In the genomic region with DNA sequence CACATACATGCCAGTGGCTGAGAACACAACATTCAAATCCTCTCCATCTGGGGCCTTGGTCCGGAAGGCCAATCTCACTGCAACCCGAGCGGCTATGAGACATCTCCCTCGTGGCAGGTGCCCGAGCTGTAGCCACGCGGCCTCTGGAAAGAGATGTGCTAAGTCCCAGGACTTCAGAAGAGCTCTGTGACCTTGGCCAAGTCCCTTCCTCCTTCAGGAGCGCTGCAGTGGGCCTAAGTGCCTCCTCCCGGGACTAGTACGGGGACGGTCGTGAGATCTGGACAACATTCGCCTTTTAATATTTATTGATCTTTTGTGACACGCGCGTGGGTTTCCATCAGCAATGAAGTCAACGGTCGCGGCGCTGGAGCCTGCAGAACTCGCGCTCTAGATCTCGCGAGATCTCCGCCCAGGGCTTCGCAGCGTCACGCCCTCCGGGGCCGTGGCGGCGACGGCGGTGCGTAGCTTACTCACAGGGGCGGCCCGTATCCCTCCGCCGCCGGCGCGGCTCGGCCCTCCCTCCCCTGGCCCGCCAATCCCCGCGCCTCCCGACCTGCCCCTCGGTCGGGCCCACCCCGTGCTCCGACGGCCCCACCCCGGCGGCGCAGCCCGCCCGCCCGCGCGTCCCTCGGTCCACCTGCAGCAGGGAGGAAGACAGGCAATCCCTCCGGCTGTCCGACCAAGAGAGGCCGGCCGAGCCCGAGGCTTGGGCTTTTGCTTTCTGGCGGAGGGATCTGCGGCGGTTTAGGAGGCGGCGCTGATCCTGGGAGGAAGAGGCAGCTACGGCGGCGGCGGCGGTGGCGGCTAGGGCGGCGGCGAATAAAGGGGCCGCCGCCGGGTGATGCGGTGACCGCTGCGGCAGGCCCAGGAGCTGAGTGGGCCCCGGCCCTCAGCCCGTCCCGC, we compare ENCODE assay signal across 1 cellular context.
TF ChIP-seq lines count a peak whose summit lies in the region.

A gene (plus strand): TSS at position 588 of the 903 bp plus-strand sequence. CDS start 453 bp downstream, outside the sequence.

TF ChIP-seq in HepG2, 621 proteins besides CTCF, POLR2A, EP300 and RAD21 (continued from another document and continues in another):
- TF ChIP-seq, protein P1, sequence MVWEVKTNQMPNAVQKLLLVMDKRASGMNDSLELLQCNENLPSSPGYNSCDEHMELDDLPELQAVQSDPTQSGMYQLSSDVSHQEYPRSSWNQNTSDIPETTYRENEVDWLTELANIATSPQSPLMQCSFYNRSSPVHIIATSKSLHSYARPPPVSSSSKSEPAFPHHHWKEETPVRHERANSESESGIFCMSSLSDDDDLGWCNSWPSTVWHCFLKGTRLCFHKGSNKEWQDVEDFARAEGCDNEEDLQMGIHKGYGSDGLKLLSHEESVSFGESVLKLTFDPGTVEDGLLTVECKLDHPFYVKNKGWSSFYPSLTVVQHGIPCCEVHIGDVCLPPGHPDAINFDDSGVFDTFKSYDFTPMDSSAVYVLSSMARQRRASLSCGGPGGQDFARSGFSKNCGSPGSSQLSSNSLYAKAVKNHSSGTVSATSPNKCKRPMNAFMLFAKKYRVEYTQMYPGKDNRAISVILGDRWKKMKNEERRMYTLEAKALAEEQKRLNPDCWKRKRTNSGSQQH (CRISPR knock-in tag; IDR thresholded peaks at IDR 0.05; ENCODE audit: low read depth), result peak; percentile 83; the same call in 1 of the 2 replicates
- peak; percentile 82 for TF ChIP-seq ONECUT2 (CRISPR knock-in tag; IDR thresholded peaks at IDR 0.05)
- no peak for TF ChIP-seq HDAC6 (IDR thresholded peaks at IDR 0.05; ENCODE audit: low read depth, low read length)
- no peak for TF ChIP-seq ZNF678 (CRISPR knock-in tag; IDR thresholded peaks at IDR 0.05)
- 0 out of 2 replicates have a peak, but pooled peaks have one; percentile 9 for TF ChIP-seq ZNF331 (CRISPR knock-in tag; IDR thresholded peaks at IDR 0.05)
- no peak for TF ChIP-seq ATRX (CRISPR knock-in tag; IDR thresholded peaks at IDR 0.05; ENCODE audit: borderline replicate concordance)
- TF ChIP-seq, protein P2, sequence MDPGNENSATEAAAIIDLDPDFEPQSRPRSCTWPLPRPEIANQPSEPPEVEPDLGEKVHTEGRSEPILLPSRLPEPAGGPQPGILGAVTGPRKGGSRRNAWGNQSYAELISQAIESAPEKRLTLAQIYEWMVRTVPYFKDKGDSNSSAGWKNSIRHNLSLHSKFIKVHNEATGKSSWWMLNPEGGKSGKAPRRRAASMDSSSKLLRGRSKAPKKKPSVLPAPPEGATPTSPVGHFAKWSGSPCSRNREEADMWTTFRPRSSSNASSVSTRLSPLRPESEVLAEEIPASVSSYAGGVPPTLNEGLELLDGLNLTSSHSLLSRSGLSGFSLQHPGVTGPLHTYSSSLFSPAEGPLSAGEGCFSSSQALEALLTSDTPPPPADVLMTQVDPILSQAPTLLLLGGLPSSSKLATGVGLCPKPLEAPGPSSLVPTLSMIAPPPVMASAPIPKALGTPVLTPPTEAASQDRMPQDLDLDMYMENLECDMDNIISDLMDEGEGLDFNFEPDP (CRISPR knock-in tag; conservative IDR thresholded peaks at IDR 0.05), result no peak
- peak; percentile 31; the same call in 1 of the 2 replicates for TF ChIP-seq FOXC1 (CRISPR knock-in tag; IDR thresholded peaks at IDR 0.05; ENCODE audit: borderline replicate concordance)
- TF ChIP-seq IKZF4 (CRISPR knock-in tag; IDR thresholded peaks at IDR 0.05; ENCODE audit: borderline replicate concordance, low read depth, not compliant biosample characterization), result no peak
- TF ChIP-seq ZFP36L1 (CRISPR knock-in tag; IDR thresholded peaks at IDR 0.05), result no peak; the same call in 1 of the 2 replicates
- peak; percentile 71; the same call in 1 of the 2 replicates for TF ChIP-seq KDM5A (IDR thresholded peaks at IDR 0.05; ENCODE audit: borderline replicate concordance, low read length)
- no peak for TF ChIP-seq ARNTL (CRISPR knock-in tag; IDR thresholded peaks at IDR 0.05)
- TF ChIP-seq, protein P3, sequence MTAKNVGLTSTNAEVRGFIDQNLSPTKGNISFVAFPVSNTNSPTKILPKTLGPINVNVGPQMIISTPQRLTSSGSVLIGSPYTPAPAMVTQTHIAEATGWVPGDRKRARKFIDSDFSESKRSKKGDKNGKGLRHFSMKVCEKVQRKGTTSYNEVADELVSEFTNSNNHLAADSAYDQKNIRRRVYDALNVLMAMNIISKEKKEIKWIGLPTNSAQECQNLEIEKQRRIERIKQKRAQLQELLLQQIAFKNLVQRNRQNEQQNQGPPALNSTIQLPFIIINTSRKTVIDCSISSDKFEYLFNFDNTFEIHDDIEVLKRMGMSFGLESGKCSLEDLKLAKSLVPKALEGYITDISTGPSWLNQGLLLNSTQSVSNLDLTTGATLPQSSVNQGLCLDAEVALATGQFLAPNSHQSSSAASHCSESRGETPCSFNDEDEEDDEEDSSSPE (CRISPR knock-in tag; IDR thresholded peaks at IDR 0.05), result peak; percentile 82
- peak; percentile 54 for TF ChIP-seq PHF5A (CRISPR knock-in tag; IDR thresholded peaks at IDR 0.05; ENCODE audit: low read depth, unreplicated experiment)
- no peak for TF ChIP-seq WIZ (CRISPR knock-in tag; IDR thresholded peaks at IDR 0.05)
- no peak for TF ChIP-seq ZNF121 (CRISPR knock-in tag; IDR thresholded peaks at IDR 0.05)
- TF ChIP-seq ZNF703 (CRISPR knock-in tag; IDR thresholded peaks at IDR 0.05; ENCODE audit: borderline replicate concordance), result no peak
- TF ChIP-seq MAFG (CRISPR knock-in tag; IDR thresholded peaks at IDR 0.05), result 0 out of 2 replicates have a peak, but pooled peaks have one; percentile 34
- TF ChIP-seq, protein P4, sequence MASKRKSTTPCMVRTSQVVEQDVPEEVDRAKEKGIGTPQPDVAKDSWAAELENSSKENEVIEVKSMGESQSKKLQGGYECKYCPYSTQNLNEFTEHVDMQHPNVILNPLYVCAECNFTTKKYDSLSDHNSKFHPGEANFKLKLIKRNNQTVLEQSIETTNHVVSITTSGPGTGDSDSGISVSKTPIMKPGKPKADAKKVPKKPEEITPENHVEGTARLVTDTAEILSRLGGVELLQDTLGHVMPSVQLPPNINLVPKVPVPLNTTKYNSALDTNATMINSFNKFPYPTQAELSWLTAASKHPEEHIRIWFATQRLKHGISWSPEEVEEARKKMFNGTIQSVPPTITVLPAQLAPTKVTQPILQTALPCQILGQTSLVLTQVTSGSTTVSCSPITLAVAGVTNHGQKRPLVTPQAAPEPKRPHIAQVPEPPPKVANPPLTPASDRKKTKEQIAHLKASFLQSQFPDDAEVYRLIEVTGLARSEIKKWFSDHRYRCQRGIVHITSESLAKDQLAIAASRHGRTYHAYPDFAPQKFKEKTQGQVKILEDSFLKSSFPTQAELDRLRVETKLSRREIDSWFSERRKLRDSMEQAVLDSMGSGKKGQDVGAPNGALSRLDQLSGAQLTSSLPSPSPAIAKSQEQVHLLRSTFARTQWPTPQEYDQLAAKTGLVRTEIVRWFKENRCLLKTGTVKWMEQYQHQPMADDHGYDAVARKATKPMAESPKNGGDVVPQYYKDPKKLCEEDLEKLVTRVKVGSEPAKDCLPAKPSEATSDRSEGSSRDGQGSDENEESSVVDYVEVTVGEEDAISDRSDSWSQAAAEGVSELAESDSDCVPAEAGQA (IDR thresholded peaks at IDR 0.05; ENCODE audit: low read depth), result peak; percentile 44; the same call in 1 of the 2 replicates
- TF ChIP-seq, protein P4 (CRISPR knock-in tag; IDR thresholded peaks at IDR 0.05; ENCODE audit: borderline replicate concordance), result no peak
- TF ChIP-seq, protein P5, sequence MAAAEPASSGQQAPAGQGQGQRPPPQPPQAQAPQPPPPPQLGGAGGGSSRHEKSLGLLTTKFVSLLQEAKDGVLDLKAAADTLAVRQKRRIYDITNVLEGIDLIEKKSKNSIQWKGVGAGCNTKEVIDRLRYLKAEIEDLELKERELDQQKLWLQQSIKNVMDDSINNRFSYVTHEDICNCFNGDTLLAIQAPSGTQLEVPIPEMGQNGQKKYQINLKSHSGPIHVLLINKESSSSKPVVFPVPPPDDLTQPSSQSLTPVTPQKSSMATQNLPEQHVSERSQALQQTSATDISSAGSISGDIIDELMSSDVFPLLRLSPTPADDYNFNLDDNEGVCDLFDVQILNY (CRISPR knock-in tag; conservative IDR thresholded peaks at IDR 0.05), result 0 out of 2 replicates have a peak, but pooled peaks have one; percentile 44
- no peak for TF ChIP-seq FOXA1 (IDR thresholded peaks at IDR 0.05)
- TF ChIP-seq FOXA1 (CRISPR knock-in tag; IDR thresholded peaks at IDR 0.05), result peak; percentile 41
- TF ChIP-seq DNMT3B (CRISPR knock-in tag; conservative IDR thresholded peaks at IDR 0.05), result no peak; the same call in 1 of the 2 replicates
- TF ChIP-seq, protein P6, sequence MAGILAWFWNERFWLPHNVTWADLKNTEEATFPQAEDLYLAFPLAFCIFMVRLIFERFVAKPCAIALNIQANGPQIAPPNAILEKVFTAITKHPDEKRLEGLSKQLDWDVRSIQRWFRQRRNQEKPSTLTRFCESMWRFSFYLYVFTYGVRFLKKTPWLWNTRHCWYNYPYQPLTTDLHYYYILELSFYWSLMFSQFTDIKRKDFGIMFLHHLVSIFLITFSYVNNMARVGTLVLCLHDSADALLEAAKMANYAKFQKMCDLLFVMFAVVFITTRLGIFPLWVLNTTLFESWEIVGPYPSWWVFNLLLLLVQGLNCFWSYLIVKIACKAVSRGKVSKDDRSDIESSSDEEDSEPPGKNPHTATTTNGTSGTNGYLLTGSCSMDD (CRISPR knock-in tag; IDR thresholded peaks at IDR 0.05), result no peak
- no peak for TF ChIP-seq ZNF282 (IDR thresholded peaks at IDR 0.05; ENCODE audit: partially characterized antibody)
- TF ChIP-seq, protein P7, sequence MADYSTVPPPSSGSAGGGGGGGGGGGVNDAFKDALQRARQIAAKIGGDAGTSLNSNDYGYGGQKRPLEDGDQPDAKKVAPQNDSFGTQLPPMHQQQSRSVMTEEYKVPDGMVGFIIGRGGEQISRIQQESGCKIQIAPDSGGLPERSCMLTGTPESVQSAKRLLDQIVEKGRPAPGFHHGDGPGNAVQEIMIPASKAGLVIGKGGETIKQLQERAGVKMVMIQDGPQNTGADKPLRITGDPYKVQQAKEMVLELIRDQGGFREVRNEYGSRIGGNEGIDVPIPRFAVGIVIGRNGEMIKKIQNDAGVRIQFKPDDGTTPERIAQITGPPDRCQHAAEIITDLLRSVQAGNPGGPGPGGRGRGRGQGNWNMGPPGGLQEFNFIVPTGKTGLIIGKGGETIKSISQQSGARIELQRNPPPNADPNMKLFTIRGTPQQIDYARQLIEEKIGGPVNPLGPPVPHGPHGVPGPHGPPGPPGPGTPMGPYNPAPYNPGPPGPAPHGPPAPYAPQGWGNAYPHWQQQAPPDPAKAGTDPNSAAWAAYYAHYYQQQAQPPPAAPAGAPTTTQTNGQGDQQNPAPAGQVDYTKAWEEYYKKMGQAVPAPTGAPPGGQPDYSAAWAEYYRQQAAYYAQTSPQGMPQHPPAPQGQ (CRISPR knock-in tag; IDR thresholded peaks at IDR 0.05; ENCODE audit: borderline replicate concordance), result no peak
- TF ChIP-seq, protein P8, sequence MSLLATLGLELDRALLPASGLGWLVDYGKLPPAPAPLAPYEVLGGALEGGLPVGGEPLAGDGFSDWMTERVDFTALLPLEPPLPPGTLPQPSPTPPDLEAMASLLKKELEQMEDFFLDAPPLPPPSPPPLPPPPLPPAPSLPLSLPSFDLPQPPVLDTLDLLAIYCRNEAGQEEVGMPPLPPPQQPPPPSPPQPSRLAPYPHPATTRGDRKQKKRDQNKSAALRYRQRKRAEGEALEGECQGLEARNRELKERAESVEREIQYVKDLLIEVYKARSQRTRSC (CRISPR knock-in tag; IDR thresholded peaks at IDR 0.05; ENCODE audit: low read depth), result no peak
- no peak for TF ChIP-seq MATR3 (CRISPR knock-in tag; IDR thresholded peaks at IDR 0.05)
- TF ChIP-seq, protein P9, sequence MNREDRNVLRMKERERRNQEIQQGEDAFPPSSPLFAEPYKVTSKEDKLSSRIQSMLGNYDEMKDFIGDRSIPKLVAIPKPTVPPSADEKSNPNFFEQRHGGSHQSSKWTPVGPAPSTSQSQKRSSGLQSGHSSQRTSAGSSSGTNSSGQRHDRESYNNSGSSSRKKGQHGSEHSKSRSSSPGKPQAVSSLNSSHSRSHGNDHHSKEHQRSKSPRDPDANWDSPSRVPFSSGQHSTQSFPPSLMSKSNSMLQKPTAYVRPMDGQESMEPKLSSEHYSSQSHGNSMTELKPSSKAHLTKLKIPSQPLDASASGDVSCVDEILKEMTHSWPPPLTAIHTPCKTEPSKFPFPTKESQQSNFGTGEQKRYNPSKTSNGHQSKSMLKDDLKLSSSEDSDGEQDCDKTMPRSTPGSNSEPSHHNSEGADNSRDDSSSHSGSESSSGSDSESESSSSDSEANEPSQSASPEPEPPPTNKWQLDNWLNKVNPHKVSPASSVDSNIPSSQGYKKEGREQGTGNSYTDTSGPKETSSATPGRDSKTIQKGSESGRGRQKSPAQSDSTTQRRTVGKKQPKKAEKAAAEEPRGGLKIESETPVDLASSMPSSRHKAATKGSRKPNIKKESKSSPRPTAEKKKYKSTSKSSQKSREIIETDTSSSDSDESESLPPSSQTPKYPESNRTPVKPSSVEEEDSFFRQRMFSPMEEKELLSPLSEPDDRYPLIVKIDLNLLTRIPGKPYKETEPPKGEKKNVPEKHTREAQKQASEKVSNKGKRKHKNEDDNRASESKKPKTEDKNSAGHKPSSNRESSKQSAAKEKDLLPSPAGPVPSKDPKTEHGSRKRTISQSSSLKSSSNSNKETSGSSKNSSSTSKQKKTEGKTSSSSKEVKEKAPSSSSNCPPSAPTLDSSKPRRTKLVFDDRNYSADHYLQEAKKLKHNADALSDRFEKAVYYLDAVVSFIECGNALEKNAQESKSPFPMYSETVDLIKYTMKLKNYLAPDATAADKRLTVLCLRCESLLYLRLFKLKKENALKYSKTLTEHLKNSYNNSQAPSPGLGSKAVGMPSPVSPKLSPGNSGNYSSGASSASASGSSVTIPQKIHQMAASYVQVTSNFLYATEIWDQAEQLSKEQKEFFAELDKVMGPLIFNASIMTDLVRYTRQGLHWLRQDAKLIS (CRISPR knock-in tag; IDR thresholded peaks at IDR 0.05), result no peak; the same call in 1 of the 2 replicates
- TF ChIP-seq, protein P10, sequence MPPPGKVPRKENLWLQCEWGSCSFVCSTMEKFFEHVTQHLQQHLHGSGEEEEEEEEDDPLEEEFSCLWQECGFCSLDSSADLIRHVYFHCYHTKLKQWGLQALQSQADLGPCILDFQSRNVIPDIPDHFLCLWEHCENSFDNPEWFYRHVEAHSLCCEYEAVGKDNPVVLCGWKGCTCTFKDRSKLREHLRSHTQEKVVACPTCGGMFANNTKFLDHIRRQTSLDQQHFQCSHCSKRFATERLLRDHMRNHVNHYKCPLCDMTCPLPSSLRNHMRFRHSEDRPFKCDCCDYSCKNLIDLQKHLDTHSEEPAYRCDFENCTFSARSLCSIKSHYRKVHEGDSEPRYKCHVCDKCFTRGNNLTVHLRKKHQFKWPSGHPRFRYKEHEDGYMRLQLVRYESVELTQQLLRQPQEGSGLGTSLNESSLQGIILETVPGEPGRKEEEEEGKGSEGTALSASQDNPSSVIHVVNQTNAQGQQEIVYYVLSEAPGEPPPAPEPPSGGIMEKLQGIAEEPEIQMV (CRISPR knock-in tag; IDR thresholded peaks at IDR 0.05; ENCODE audit: low read depth), result no peak; the same call in 1 of the 2 replicates
